Comparison of ENCODE assay signal across 8 cellular contexts in the genomic region with DNA sequence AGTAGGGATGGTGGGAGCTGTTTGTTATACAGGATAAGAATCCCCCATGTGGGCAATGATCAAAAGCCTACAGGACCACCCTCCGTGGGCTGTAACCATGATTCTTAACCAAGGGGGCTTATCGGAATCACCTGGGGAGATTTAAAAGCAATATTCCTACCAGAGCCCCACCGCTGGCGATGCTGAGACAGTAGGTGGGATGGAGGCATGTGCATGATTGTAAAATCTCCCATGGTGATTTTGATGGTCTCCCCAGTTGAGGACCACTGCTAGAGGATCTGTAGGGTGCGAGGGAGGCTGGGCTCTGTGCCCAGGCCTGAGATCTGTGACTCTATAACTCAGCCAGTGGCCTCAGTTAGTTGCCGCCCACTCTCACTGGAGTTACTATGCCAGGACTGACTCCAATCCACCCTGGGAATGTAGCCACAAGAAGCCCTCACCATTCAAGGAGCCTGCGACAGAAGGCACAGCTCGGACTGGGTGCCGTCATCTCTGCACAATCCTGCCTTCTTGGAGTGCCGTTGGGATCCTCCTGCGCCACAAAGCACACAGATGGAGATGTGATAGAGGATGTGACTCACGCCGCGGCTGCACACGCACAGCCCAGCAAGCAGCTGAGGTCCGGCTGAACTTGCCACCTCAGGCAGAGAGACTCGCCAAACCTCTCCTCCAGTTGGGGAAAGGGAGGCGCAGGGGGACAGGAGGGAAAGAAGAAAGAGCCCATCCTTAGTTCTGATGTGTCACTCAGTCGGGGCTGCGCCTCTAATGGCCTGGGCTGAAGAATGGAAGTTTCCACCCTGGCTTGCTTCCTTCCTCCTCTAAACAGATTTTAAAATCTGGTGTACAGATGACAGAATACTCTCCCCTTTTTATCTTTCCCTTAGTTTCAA. TPM values are rescaled to one million over a fixed set of nuclear protein-coding genes. Genes with fewer than 3 reads are reported as not detected.
DNase-seq lines count a peak whose midpoint lies in the region; ATAC-seq, FAIRE-seq and TF ChIP-seq lines count a peak whose summit lies in the region.

No MANE protein-coding gene starts in this region.

- DNase-seq in HT1080 (ENCODE audit: low read depth) (peak; percentile 97), astrocyte (ENCODE audit: low read depth) (peak; percentile 98), hypothalamus (lab: John Stamatoyannopoulos, UW) (peak in 43 of 51 donors; percentile 12 to 76 (median 46)), HK-2 (ENCODE audit: unreplicated experiment) (no peak), NCI-H2029 (lab: John Stamatoyannopoulos, UW) (no peak)
- DNase-seq in activated CD8-positive, alpha-beta memory T cell treated with anti-CD3 and anti-CD28 coated beads for 24 hours, result no peak

- H3K4me3 Mint-ChIP-seq in astrocyte (ENCODE audit: unreplicated experiment), result no peak overlapping the region

- no peaks in the 10 kb centered on the region for H3K36me3 ChIP-seq in astrocyte (ENCODE audit: insufficient read depth, low read length)
- no peaks in the 10 kb centered on the region for H3K36me3 ChIP-seq in stomach smooth muscle (ENCODE audit: control insufficient read depth in 2 of 2, insufficient read depth in 2 of 2, low read length in 2 of 2)

- peak overlapping the region; percentile 89 for H3K27ac ChIP-seq in astrocyte (ENCODE audit: low read depth, low read length)
- peak overlapping the region; percentile 88 for H3K27ac ChIP-seq in stomach smooth muscle (ENCODE audit: low read length)

- H3K4me1 ChIP-seq in astrocyte (ENCODE audit: insufficient read depth, low read length) (peaks cover 37% of the 10 kb centered on the region), stomach smooth muscle (ENCODE audit: control insufficient read depth, insufficient read depth, low read length) (peaks cover 26% of the 10 kb centered on the region)

- no peaks in the 10 kb centered on the region for H3K36me3 Mint-ChIP-seq in astrocyte (ENCODE audit: low read depth, unreplicated experiment)

- H3K4me1 Mint-ChIP-seq in astrocyte (ENCODE audit: low read depth, unreplicated experiment), result peaks cover 23% of the 10 kb centered on the region

- peak overlapping the region; percentile 47 for H3K27ac Mint-ChIP-seq in astrocyte (ENCODE audit: unreplicated experiment)

- H3K27me3 Mint-ChIP-seq in astrocyte (ENCODE audit: low read depth, unreplicated experiment), result no peaks in the 10 kb centered on the region

- no peaks in the 10 kb centered on the region for H3K9me3 ChIP-seq in astrocyte (ENCODE audit: insufficient read depth, low read depth, low read length)
- no peaks in the 10 kb centered on the region for H3K9me3 ChIP-seq in stomach smooth muscle (ENCODE audit: control insufficient read depth in 2 of 2, low read length in 2 of 2)

- no peak for ATAC-seq in GM21423 (IDR thresholded peaks at IDR 0.05; ENCODE audit: unreplicated experiment)

- no peaks in the 10 kb centered on the region for H3K79me2 ChIP-seq in astrocyte (ENCODE audit: insufficient read depth, low read length)

- H2AFZ ChIP-seq in astrocyte (ENCODE audit: low read depth, low read length), result peak overlapping the region; percentile 66

- H3K9me3 Mint-ChIP-seq in astrocyte (ENCODE audit: unreplicated experiment), result no peaks in the 10 kb centered on the region

- H3K27me3 ChIP-seq in astrocyte (ENCODE audit: insufficient read depth, low read length), result no peaks in the 10 kb centered on the region
- H3K27me3 ChIP-seq in stomach smooth muscle (ENCODE audit: control insufficient read depth in 1 of 2, insufficient read depth in 2 of 2, low read length in 2 of 2), result no peaks in the 10 kb centered on the region

- FAIRE-seq in astrocyte (lab: Jason Lieb, UNC), result peak; percentile 49

- H3K4me2 ChIP-seq in astrocyte (ENCODE audit: low read length), result peak overlapping the region; percentile 76

- peak overlapping the region; percentile 68 for H3K9ac ChIP-seq in astrocyte (ENCODE audit: low read length)
- H3K9ac ChIP-seq in stomach smooth muscle (ENCODE audit: low read length in 2 of 2), result peak overlapping the region; percentile 55 to 69

- H4K20me1 ChIP-seq in astrocyte (ENCODE audit: insufficient read depth, low read length), result no peaks in the 10 kb centered on the region

- TF ChIP-seq CTCF in astrocyte (IDR thresholded peaks at IDR 0.05; ENCODE audit: insufficient read depth, low read depth, low read length), result no peak

- peak overlapping the region; percentile 33 for H3K4me3 ChIP-seq in astrocyte (ENCODE audit: insufficient read depth, low read depth, low read length)
- peak overlapping the region; percentile 5 to 55 for H3K4me3 ChIP-seq in stomach smooth muscle (ENCODE audit: low read length in 2 of 2)

RNA-seq across cellular contexts. Expression of a gene that starts 26.5 kb away (rescaled TPM):
- 2.7 and 5.0 TPM in 2 replicates for total RNA-seq in HT1080 (2014; rRNA removed; shearing (Covaris generic))
- 3.2 and 3.6 TPM in 2 replicates for polyA plus RNA-seq in HT1080 (2015; cell fraction: cytosol; rRNA removed)
- polyA plus RNA-seq in HT1080 (2015; cell fraction: nucleus; rRNA removed), result 2.3 and 3.6 TPM in 2 replicates
- total RNA-seq in astrocyte, result not detected in 2 replicates

RNA-seq across cellular contexts. Expression of a gene that starts 46.4 kb away (rescaled TPM):
- total RNA-seq in HT1080 (2014; rRNA removed; shearing (Covaris generic)), result 28.8 and 34.1 TPM in 2 replicates
- polyA plus RNA-seq in HT1080 (2015; cell fraction: cytosol; rRNA removed), result 30.5 and 36.5 TPM in 2 replicates
- 23.2 and 28.8 TPM in 2 replicates for polyA plus RNA-seq in HT1080 (2015; cell fraction: nucleus; rRNA removed)
- 2.8 and 3.1 TPM in 2 replicates for total RNA-seq in astrocyte

Comparison
In these comparisons a context has a peak if more than half of its experiments do, and no peak if none do; other contexts are left out.
1. DNase-seq: peak in HT1080 (single experiment), astrocyte (single experiment) and hypothalamus (43 of 51); none in HK-2 (single experiment), activated CD8-positive, alpha-beta memory T cell treated with anti-CD3 and anti-CD28 coated beads for 24 hours (single experiment) and NCI-H2029 (single experiment).